2 cellular contexts compared by ENCODE assay signal in genomic region chr19:15794279-15794678, GRCh38. TPM values are rescaled to one million over a fixed set of nuclear protein-coding genes. Genes with fewer than 3 reads are reported as not detected.
"Had no signal": no experiment of that assay in that cellular context is flagged by ENCODE, and none has a peak within 500 bp of the region (broad histone marks: within the 10 kb centered on the region; RNA-seq: fewer than 3 reads in every experiment).

No MANE protein-coding gene starts in this region.

RNA-seq across cellular contexts. Expression of gene OR10H5, which starts 6.8 kb away (rescaled TPM):
- total RNA-seq: G401, GM12878 had no signal

RNA-seq across cellular contexts. Expression of gene OR10H1, which starts 21.2 kb away (rescaled TPM):
- total RNA-seq: G401, GM12878 had no signal

RNA-seq across cellular contexts. Expression of gene OR10H3, which starts 56.5 kb away (rescaled TPM):
- total RNA-seq: G401, GM12878 had no signal
